ENCODE assay signal across 1 cellular context in the genomic region with DNA sequence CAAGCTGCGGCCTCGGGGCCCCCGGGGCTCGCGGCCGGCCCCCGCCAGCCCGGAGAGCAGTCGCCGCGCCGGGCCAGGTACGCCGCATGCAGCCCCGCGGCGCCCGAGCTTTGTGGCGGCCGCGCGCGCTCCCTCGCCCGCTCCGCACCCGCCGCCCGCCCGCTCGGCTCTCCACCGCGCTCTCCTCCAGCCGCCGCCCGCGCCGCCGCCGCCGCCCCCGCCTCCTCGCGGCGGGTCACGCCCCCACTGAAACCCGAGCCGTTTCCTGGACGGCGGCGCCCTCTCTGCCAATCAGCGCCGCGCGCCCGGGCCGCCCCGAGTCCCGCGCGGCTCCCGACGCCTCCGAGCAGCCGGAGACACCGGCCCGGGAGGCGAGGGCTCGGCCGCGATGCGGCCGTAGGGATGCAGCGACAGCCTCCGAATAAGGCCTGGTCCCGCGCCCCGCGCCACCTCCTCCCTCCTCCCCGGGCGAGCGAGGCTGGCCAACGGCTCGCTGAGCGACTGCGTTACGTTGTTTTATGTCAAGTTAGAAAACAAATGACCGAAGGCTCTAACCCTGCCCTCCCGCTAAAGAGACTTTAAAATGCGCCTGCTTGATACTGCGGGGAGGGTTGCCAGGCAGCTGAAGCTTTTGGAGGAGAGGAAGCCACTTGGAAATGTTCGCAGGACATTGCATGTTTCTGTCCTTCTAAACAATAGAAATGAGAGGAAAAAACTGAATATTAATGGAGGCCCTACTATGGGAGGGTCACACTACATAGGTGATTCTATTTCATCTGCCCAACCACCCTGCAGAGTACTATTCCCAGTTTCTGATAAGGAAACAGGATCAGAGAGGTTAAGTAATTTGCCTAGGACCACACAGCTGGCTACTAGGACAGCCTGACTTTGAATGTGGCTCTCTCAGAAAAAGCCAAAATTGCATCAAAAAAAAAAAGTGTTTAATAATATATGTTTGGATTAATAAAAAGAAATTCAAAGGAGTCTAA.
TF ChIP-seq lines count a peak whose summit lies in the region.

A gene (minus strand): TSS at position 184 of the 989 bp plus-strand sequence. CDS start 4,627 bp downstream, outside the sequence.

TF ChIP-seq in SK-N-SH treated with all-trans-retinoic acid at 6 μM for 48 hours, 23 proteins besides CTCF, POLR2A, EP300 and RAD21 (continued from another document):
- TF ChIP-seq, protein P1, sequence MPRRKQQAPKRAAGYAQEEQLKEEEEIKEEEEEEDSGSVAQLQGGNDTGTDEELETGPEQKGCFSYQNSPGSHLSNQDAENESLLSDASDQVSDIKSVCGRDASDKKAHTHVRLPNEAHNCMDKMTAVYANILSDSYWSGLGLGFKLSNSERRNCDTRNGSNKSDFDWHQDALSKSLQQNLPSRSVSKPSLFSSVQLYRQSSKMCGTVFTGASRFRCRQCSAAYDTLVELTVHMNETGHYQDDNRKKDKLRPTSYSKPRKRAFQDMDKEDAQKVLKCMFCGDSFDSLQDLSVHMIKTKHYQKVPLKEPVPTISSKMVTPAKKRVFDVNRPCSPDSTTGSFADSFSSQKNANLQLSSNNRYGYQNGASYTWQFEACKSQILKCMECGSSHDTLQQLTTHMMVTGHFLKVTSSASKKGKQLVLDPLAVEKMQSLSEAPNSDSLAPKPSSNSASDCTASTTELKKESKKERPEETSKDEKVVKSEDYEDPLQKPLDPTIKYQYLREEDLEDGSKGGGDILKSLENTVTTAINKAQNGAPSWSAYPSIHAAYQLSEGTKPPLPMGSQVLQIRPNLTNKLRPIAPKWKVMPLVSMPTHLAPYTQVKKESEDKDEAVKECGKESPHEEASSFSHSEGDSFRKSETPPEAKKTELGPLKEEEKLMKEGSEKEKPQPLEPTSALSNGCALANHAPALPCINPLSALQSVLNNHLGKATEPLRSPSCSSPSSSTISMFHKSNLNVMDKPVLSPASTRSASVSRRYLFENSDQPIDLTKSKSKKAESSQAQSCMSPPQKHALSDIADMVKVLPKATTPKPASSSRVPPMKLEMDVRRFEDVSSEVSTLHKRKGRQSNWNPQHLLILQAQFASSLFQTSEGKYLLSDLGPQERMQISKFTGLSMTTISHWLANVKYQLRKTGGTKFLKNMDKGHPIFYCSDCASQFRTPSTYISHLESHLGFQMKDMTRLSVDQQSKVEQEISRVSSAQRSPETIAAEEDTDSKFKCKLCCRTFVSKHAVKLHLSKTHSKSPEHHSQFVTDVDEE (CRISPR knock-in tag; IDR thresholded peaks at IDR 0.05): peak; percentile 37; the same call in 1 of the 2 replicates
